Comparison of ENCODE assay signal across 25 cellular contexts in genomic region chr4:147655639-147656038, GRCh38.
"Had no signal": no experiment of that assay in that cellular context is flagged by ENCODE, and none has a peak within 500 bp of the region (broad histone marks: within the 10 kb centered on the region; RNA-seq: fewer than 3 reads in every experiment).

No MANE protein-coding gene starts in this region.

- DNase-seq: dermis blood vessel endothelial cell; effector memory CD4-positive, alpha-beta T cell; foreskin keratinocyte; hypothalamus; kidney; natural killer cell; occipital lobe; ovary; posterior cingulate gyrus; psoas muscle; right cardiac atrium; spleen; stimulated activated CD4-positive, alpha-beta T cell treated with anti-CD3 and anti-CD28 coated beads, Interleukin-15, amount 100 ng/mL, for 24 hours; stimulated activated CD4-positive, alpha-beta T cell treated with anti-CD3 and anti-CD28 coated beads, Interleukin-2, amount 100 ng/mL, for 48 hours; stimulated activated naive B cell treated with anti-CD40 and anti-IgM and Interleukin-4, amounts not matched to agents 10 μg/mL and 1 μg/mL and 100 μg/mL, for 72 hours; upper lobe of left lung; uterus had no signal

- ATAC-seq: foreskin keratinocyte; left lobe of liver; natural killer cell; psoas muscle; right cardiac atrium; stimulated activated naive B cell treated with anti-CD40 and anti-IgM and Interleukin-4, amounts not matched to agents 10 μg/mL and 1 μg/mL and 100 μg/mL, for 72 hours had no signal

- H3K4me3 ChIP-seq: coronary artery, esophagus muscularis mucosa, lung, ovary, psoas muscle, skin epidermis, spleen, thoracic aorta, tibial nerve, upper lobe of left lung, uterus had no signal

- H3K27ac ChIP-seq: coronary artery, esophagus muscularis mucosa, foreskin keratinocyte, ovary, psoas muscle, skin epidermis, spleen, thoracic aorta, tibial nerve, upper lobe of left lung, uterus had no signal

- H3K27me3 ChIP-seq: esophagus muscularis mucosa, foreskin keratinocyte, ovary, spleen, tibial nerve, upper lobe of left lung, uterus had no signal

- H3K36me3 ChIP-seq: ovary, uterus had no signal

- H3K4me1 ChIP-seq: esophagus muscularis mucosa, foreskin keratinocyte, psoas muscle, spleen, upper lobe of left lung, uterus had no signal

- H3K9me3 ChIP-seq: esophagus muscularis mucosa, ovary, psoas muscle, spleen, thoracic aorta, tibial nerve, upper lobe of left lung, uterus had no signal

- FAIRE-seq: endothelial cell of umbilical vein, kidney had no signal
